12 cellular contexts compared by ENCODE assay signal in the genomic region with DNA sequence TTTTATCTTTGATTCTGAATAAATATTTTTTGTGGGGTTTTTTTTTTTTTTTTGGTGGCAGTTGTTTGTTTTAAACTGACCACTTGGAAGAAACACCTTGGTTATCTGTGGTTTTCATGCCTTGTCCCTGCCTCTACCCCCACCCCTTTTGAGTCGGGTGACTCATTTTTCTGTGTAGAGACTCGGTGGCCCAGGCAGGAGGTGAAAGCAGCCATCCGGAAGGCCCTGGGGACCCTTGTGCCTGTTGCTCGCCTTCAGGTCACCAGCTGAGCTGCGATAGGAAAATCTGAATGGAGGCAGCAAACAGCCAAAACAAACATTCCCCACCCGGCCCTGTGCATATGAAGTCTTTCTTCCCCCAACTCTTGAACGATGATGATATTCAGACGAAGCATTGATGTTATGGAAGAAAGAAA. TPM values are rescaled to one million over a fixed set of nuclear protein-coding genes. Genes with fewer than 3 reads are reported as not detected.
A peak's percentile ranks its signal among the peaks of the same experiment; 100 is the strongest.
DNase-seq lines count a peak whose midpoint lies in the region; ATAC-seq and TF ChIP-seq lines count a peak whose summit lies in the region.
"Had no signal": no experiment of that assay in that cellular context is flagged by ENCODE, and none has a peak within 500 bp of the region (broad histone marks: within the 10 kb centered on the region; RNA-seq: fewer than 3 reads in every experiment).

No MANE protein-coding gene starts in this region.

- H3K36me3 Mint-ChIP-seq in osteocyte (ENCODE audit: unreplicated experiment) (peaks cover 26% of the 10 kb centered on the region), neural progenitor cell (peaks cover 18% of the 10 kb centered on the region)

- H3K4me3 Mint-ChIP-seq in osteocyte (ENCODE audit: unreplicated experiment) (peak overlapping the region; percentile 23), neural progenitor cell (no peak overlapping the region)

- 10 to 12% methylated on average over 8 of the region's 8 CpGs for WGBS in aorta, 2 donors

- no peak overlapping the region for H3K9ac ChIP-seq in neural progenitor cell
- H3K9ac ChIP-seq: KMS-11 had no signal

- peak; percentile 42 for ATAC-seq in aorta (ENCODE audit: low FRiP score)
- no peak for ATAC-seq in GM19328 (IDR thresholded peaks at IDR 0.05; ENCODE audit: unreplicated experiment)

- no peak overlapping the region for H3K4me2 ChIP-seq in neural progenitor cell
- H3K4me2 ChIP-seq: KMS-11 had no signal

- H3K36me3 ChIP-seq in aorta (ENCODE audit: control insufficient read depth in 1 of 2, insufficient read depth in 2 of 2, low read length in 1 of 2) (peaks cover 0 to 7% of the 10 kb centered on the region in 2 donors), neural progenitor cell (no peaks in the 10 kb centered on the region)

- H3K79me2 ChIP-seq in neural progenitor cell (ENCODE audit: low read depth) = no peaks in the 10 kb centered on the region

- H3K4me1 ChIP-seq in aorta (ENCODE audit: control insufficient read depth in 1 of 2, insufficient read depth in 2 of 2, low read length in 2 of 2) (no peaks in the 10 kb centered on the region), neural progenitor cell (no peaks in the 10 kb centered on the region)

- no peaks in the 10 kb centered on the region for H3F3A ChIP-seq in neural progenitor cell (ENCODE audit: low read depth)

- peak; percentile 28 for DNase-seq in NK-92 treated with Interleukin-12 subunit alpha and Interleukin-12 subunit beta, amount 100 ng/mL, for 24 hours (lab: John Stamatoyannopoulos, UW)
- DNase-seq in NK-92 (lab: John Stamatoyannopoulos, UW; ENCODE audit: unreplicated experiment) (no peak), glomerular visceral epithelial cell (ENCODE audit: extremely low spot score) (peak; percentile 34), osteocyte (ENCODE audit: extremely low spot score, unreplicated experiment) (no peak), aorta (peak; percentile 62 to 84), neural progenitor cell (ENCODE audit: low spot score) (no peak)
- no peak for DNase-seq in activated CD8-positive, alpha-beta memory T cell treated with anti-CD3 and anti-CD28 coated beads, Interleukin-2, amount 50 U/mL, for 48 hours
- DNase-seq: 8988T, activated gamma-delta T cell treated with Interleukin-2 at 50 U/mL for 16 hours had no signal

- H3K4me1 Mint-ChIP-seq in osteocyte (ENCODE audit: unreplicated experiment) (peaks cover 38% of the 10 kb centered on the region), neural progenitor cell (peaks cover 10% of the 10 kb centered on the region)

- no peaks in the 10 kb centered on the region for H3K27me3 Mint-ChIP-seq in osteocyte (ENCODE audit: unreplicated experiment)
- no peaks in the 10 kb centered on the region for H3K27me3 Mint-ChIP-seq in neural progenitor cell (ENCODE audit: insufficient read depth, low read depth)

- no peaks in the 10 kb centered on the region for H3K9me3 ChIP-seq in aorta (ENCODE audit: control insufficient read depth, low read length)
- H3K9me3 ChIP-seq in neural progenitor cell (ENCODE audit: low read depth) = no peaks in the 10 kb centered on the region

- no peak overlapping the region for H3K4me3 ChIP-seq in aorta (ENCODE audit: low read length in 2 of 2)
- H3K4me3 ChIP-seq in neural progenitor cell = no peak overlapping the region

- H3K27ac ChIP-seq in aorta (ENCODE audit: low read depth in 1 of 2, low read length in 2 of 2) (peak overlapping the region; percentile 62 to 97), neural progenitor cell (no peak overlapping the region)
- H3K27ac ChIP-seq: KMS-11 had no signal

- H2AFZ ChIP-seq in neural progenitor cell (replicated peaks) = no peak overlapping the region

- no peaks in the 10 kb centered on the region for H4K20me1 ChIP-seq in neural progenitor cell (ENCODE audit: low read depth)

- TF ChIP-seq CTCF in osteocyte (IDR thresholded peaks at IDR 0.05) = no peak
- no peak for TF ChIP-seq CTCF in neural progenitor cell (IDR thresholded peaks at IDR 0.05)

- H3K9me3 Mint-ChIP-seq in osteocyte (ENCODE audit: unreplicated experiment) (no peaks in the 10 kb centered on the region), neural progenitor cell (no peaks in the 10 kb centered on the region)

- intact Hi-C loops in aorta (cut with DNase I) = loop anchor here in 1 of 2 donors (2.0 kb wide), 1 partner anchor 74 kb away; no protein-coding TSS in a partner anchor

- no peaks in the 10 kb centered on the region for H3K27me3 ChIP-seq in aorta (ENCODE audit: control insufficient read depth in 1 of 2, insufficient read depth in 2 of 2, low read length in 1 of 2)
- H3K27me3 ChIP-seq in neural progenitor cell = no peaks in the 10 kb centered on the region

- H3K27ac Mint-ChIP-seq in osteocyte (ENCODE audit: unreplicated experiment) (peak overlapping the region; percentile 95), neural progenitor cell (no peak overlapping the region)

RNA-seq across cellular contexts. Expression of a gene that starts 22.7 kb away (rescaled TPM):
- total RNA-seq in osteocyte (not detected in 2 replicates), aorta (under 1 TPM in 1 of 2 donors, not detected in 1; 0.55 TPM), neural progenitor cell (ENCODE audit: low replicate concordance) (not detected in 2 replicates)
- 1 to 10 TPM in 1 of 2 donors, under 1 TPM in 1; 0.25 to 1.3 TPM for polyA plus RNA-seq in aorta
- total RNA-seq: epithelial cell of proximal tubule had no signal

RNA-seq across cellular contexts. Expression of a gene that starts 39.6 kb away (rescaled TPM):
- total RNA-seq in osteocyte = 22.6 and 24.5 TPM in 2 replicates
- 10 to 100 TPM; 17.6 to 24.4 TPM for total RNA-seq in aorta
- 10 to 100 TPM; 25.7 to 47.0 TPM for polyA plus RNA-seq in aorta
- total RNA-seq in neural progenitor cell (ENCODE audit: low replicate concordance) = 10.1 and 18.4 TPM in 2 replicates

RNA-seq across cellular contexts. Expression of a gene that starts 54.8 kb away (rescaled TPM):
- total RNA-seq in osteocyte (2.7 and 2.8 TPM in 2 replicates), aorta (1 to 10 TPM; 1.2 to 3.1 TPM), neural progenitor cell (ENCODE audit: low replicate concordance) (33.3 and 40.3 TPM in 2 replicates)
- polyA plus RNA-seq in aorta = 1 to 10 TPM; 4.1 to 4.8 TPM

Comparison
In these comparisons a context has a peak if more than half of its experiments do, and no peak if none do; other contexts are left out.
1. DNase-seq: peak in NK-92 treated with Interleukin-12 subunit alpha and Interleukin-12 subunit beta, amount 100 ng/mL, for 24 hours (single experiment), glomerular visceral epithelial cell (single experiment) and aorta (2 of 2); none in NK-92 (single experiment), osteocyte (single experiment), neural progenitor cell (single experiment) and activated CD8-positive, alpha-beta memory T cell treated with anti-CD3 and anti-CD28 coated beads, Interleukin-2, amount 50 U/mL, for 48 hours (single experiment).